ENCODE assay signal across 1 cellular context in genomic region chr5:33440482-33441240, GRCh38.
A peak's percentile ranks its signal among the peaks of the same experiment; 100 is the strongest.
TF ChIP-seq lines count a peak whose summit lies in the region.

Gene TARS1 (plus strand): TSS chr5:33440965. CDS start chr5:33441087, 122 bp downstream.

TF ChIP-seq in HepG2, 621 proteins besides CTCF, POLR2A, EP300 and RAD21 (continued from another document and continues in another):
- no peak for TF ChIP-seq ZNF407 (CRISPR knock-in tag; IDR thresholded peaks at IDR 0.05; ENCODE audit: not compliant biosample characterization)
- no peak for TF ChIP-seq NR3C1 (CRISPR knock-in tag; IDR thresholded peaks at IDR 0.05)
- peak; percentile 62; the same call in 1 of the 2 replicates for TF ChIP-seq CREB1 (IDR thresholded peaks at IDR 0.05)
- TF ChIP-seq CREB1 (CRISPR knock-in tag; IDR thresholded peaks at IDR 0.05), result peak; percentile 89
- no peak for TF ChIP-seq CCAR2 (optimal IDR thresholded peaks at IDR 0.05; ENCODE audit: low read depth, low read length)
- 0 out of 2 replicates have a peak, but pooled peaks have one; percentile 36 for TF ChIP-seq BRD4 (CRISPR knock-in tag; IDR thresholded peaks at IDR 0.05)
- peak; percentile 59; the same call in 1 of the 2 replicates for TF ChIP-seq HNF1B (CRISPR knock-in tag; IDR thresholded peaks at IDR 0.05)
- TF ChIP-seq ZNF563 (CRISPR knock-in tag; IDR thresholded peaks at IDR 0.05), result no peak
- no peak; the same call in none of the 2 replicates for TF ChIP-seq FOXC1 (CRISPR knock-in tag; IDR thresholded peaks at IDR 0.05; ENCODE audit: borderline replicate concordance)
- TF ChIP-seq MLXIP (CRISPR knock-in tag; IDR thresholded peaks at IDR 0.05; ENCODE audit: borderline replicate concordance), result 0 out of 2 replicates have a peak, but pooled peaks have one; percentile 32
- TF ChIP-seq MZF1 (CRISPR knock-in tag; IDR thresholded peaks at IDR 0.05; ENCODE audit: borderline replicate concordance), result no peak
- no peak for TF ChIP-seq ZNF12 (CRISPR knock-in tag; IDR thresholded peaks at IDR 0.05)
- TF ChIP-seq RARG (CRISPR knock-in tag; IDR thresholded peaks at IDR 0.05; ENCODE audit: low read depth), result no peak
- TF ChIP-seq ZMYM2 (CRISPR knock-in tag; IDR thresholded peaks at IDR 0.05), result peak; percentile 62; the same call in 1 of the 2 replicates
- no peak for TF ChIP-seq ZNF326 (CRISPR knock-in tag; IDR thresholded peaks at IDR 0.05; ENCODE audit: borderline replicate concordance)
- TF ChIP-seq ZNF530 (CRISPR knock-in tag; IDR thresholded peaks at IDR 0.05; ENCODE audit: low read depth), result no peak
- no peak for TF ChIP-seq ZNF337 (CRISPR knock-in tag; IDR thresholded peaks at IDR 0.05; ENCODE audit: borderline replicate concordance, low read depth)
- TF ChIP-seq PRPF4 (IDR thresholded peaks at IDR 0.05; ENCODE audit: low read depth, low read length, poor library complexity, severe bottlenecking), result no peak
- TF ChIP-seq TOE1 (CRISPR knock-in tag; IDR thresholded peaks at IDR 0.05), result no peak
- no peak for TF ChIP-seq MTF2 (CRISPR knock-in tag; IDR thresholded peaks at IDR 0.05; ENCODE audit: borderline replicate concordance)
- no peak for TF ChIP-seq DMTF1 (CRISPR knock-in tag; IDR thresholded peaks at IDR 0.05)
- peak; percentile 54; the same call in 1 of the 2 replicates for TF ChIP-seq SALL2 (CRISPR knock-in tag; IDR thresholded peaks at IDR 0.05)
- TF ChIP-seq LBX2 (CRISPR knock-in tag; IDR thresholded peaks at IDR 0.05; ENCODE audit: borderline replicate concordance), result no peak
- no peak; the same call in 1 of the 2 replicates for TF ChIP-seq TARDBP (CRISPR knock-in tag; IDR thresholded peaks at IDR 0.05)
- TF ChIP-seq ZXDC (CRISPR knock-in tag; IDR thresholded peaks at IDR 0.05), result peak; percentile 79; the same call in 1 of the 2 replicates
- TF ChIP-seq ZNF343 (CRISPR knock-in tag; IDR thresholded peaks at IDR 0.05), result no peak
- no peak for TF ChIP-seq ZNF784 (CRISPR knock-in tag; IDR thresholded peaks at IDR 0.05; ENCODE audit: borderline replicate concordance)
- no peak for TF ChIP-seq ZNF777 (CRISPR knock-in tag; IDR thresholded peaks at IDR 0.05)
- peak; percentile 35; the same call in 1 of the 2 replicates for TF ChIP-seq MIER2 (CRISPR knock-in tag; IDR thresholded peaks at IDR 0.05)
- TF ChIP-seq ZBTB44 (CRISPR knock-in tag; IDR thresholded peaks at IDR 0.05), result no peak
- no peak; the same call in 1 of the 2 replicates for TF ChIP-seq KDM4B (CRISPR knock-in tag; IDR thresholded peaks at IDR 0.05)
